17 cellular contexts compared by ENCODE assay signal in genomic region chr4:26227827-26228226, GRCh38.
"Had no signal": no experiment of that assay in that cellular context is flagged by ENCODE, and none has a peak within 500 bp of the region (broad histone marks: within the 10 kb centered on the region; RNA-seq: fewer than 3 reads in every experiment).

No MANE protein-coding gene starts in this region.

- H3K36me3 ChIP-seq: gastroesophageal sphincter, heart right ventricle, spleen, uterus had no signal

- H3K27me3 ChIP-seq: gastroesophageal sphincter, heart right ventricle, spleen, uterus had no signal

- ATAC-seq: activated CD8-positive, alpha-beta memory T cell treated with anti-CD3 and anti-CD28 coated beads, Interleukin-2, amount 10 ng/mL, durations not matched to agents 7 days and 5 days; activated T-helper 17 cell treated with anti-CD3 and anti-CD28 coated beads, Interleukin-2, amount 50 U/mL, for 72 hours; esophagus mucosa; gastroesophageal sphincter; heart right ventricle; natural killer cell; stimulated activated naive B cell treated with anti-CD40 and anti-IgM and Interleukin-4, amounts not matched to agents 10 μg/mL and 1 μg/mL and 100 μg/mL, for 72 hours had no signal

- H3K4me3 ChIP-seq: gastroesophageal sphincter, heart right ventricle, lung, spleen, uterus had no signal

- H3K4me1 ChIP-seq: gastroesophageal sphincter, heart right ventricle, spleen, uterus had no signal

- H3K9me3 ChIP-seq: gastroesophageal sphincter, heart right ventricle, spleen, uterus had no signal

- DNase-seq: activated CD4-positive, alpha-beta memory T cell treated with anti-CD3 and anti-CD28 coated beads, Interleukin-2, amount 10 ng/mL, durations not matched to agents 7 days and 5 days; activated CD4-positive, alpha-beta T cell treated with anti-CD3 and anti-CD28 coated beads for 48 hours; activated CD4-positive, CD25-positive, alpha-beta regulatory T cell; activated CD8-positive, alpha-beta memory T cell treated with anti-CD3 and anti-CD28 coated beads, Interleukin-2, amount 10 ng/mL, durations not matched to agents 7 days and 5 days; activated naive CD4-positive, alpha-beta T cell; activated naive CD8-positive, alpha-beta T cell treated with anti-CD3 and anti-CD28 coated beads for 36 hours; amniotic stem cell; effector CD8-positive, alpha-beta T cell; heart right ventricle; natural killer cell; spleen; stimulated activated naive B cell treated with anti-CD40 and anti-IgM and Interleukin-4, amounts not matched to agents 10 μg/mL and 1 μg/mL and 100 μg/mL, for 72 hours; uterus had no signal

- H3K27ac ChIP-seq: gastroesophageal sphincter, heart right ventricle, spleen, uterus had no signal
